In the genomic region with DNA sequence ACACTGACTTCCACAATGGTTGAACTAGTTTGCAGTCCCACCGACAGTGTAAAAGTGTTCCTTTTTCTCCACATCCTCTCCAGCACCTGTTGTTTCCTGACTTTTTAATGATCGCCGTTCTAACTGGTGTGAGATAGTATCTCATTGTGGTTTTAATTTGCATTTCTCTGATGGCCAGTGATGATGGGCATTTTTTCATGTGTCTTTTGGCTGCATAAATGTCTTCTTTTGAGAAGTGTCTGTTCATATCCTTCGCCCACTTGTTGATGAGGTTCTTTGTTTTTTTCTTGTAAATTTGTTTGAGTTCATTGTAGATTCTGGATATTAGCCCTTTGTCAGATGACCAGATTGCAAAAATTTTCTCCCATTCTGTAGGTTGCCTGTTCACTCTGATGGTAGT, we compare ENCODE assay signal across 1 cellular context.
TF ChIP-seq lines count a peak whose summit lies in the region.
"Not testable (repeated sequence)": the region's sequence is repeated elsewhere in the genome, so short reads cannot be mapped to it uniquely, and the experiment has no call there.

No MANE protein-coding gene starts in this region.

- POLR2A ChIA-PET in HEK293 (lab: Yijun Ruan, JAX): not testable (repeated sequence)

- CTCF ChIA-PET in HEK293 (lab: Yijun Ruan, JAX): not testable (repeated sequence)

- TF ChIP-seq CTCF in HEK293 (tag by site-specific recombination; IDR thresholded peaks at IDR 0.05): not testable (repeated sequence)

- H3K4me3 ChIP-seq in HEK293 (ENCODE audit: low read depth, low read length): not testable (repeated sequence)

- not testable (repeated sequence) for H3K36me3 ChIP-seq in HEK293 (ENCODE audit: control insufficient read depth in 2 of 2, insufficient read depth in 1 of 2, low read length in 2 of 2)

- H3K27ac ChIP-seq in HEK293 (ENCODE audit: extremely low read depth, low read depth, low read length): not testable (repeated sequence)

- not testable (repeated sequence) for H3K9me3 ChIP-seq in HEK293 (ENCODE audit: control insufficient read depth, insufficient read depth, low read depth, low read length)

- H3K4me1 ChIP-seq in HEK293 (ENCODE audit: control insufficient read depth, insufficient read depth, low read length): not testable (repeated sequence)

TF ChIP-seq in HEK293, 187 proteins besides CTCF, POLR2A, EP300 and RAD21:
- TF ChIP-seq SCRT2 (tag by site-specific recombination; IDR thresholded peaks at IDR 0.05) (peak; percentile 80), SCRT1 (tag by site-specific recombination; IDR thresholded peaks at IDR 0.05; ENCODE audit: borderline replicate concordance) (peak; percentile 68; the same call in 1 of the 2 replicates)
